Comparison of ENCODE assay signal across 12 cellular contexts in genomic region chr15:99443056-99443756, GRCh38.
A peak's percentile ranks its signal among the peaks of the same experiment; 100 is the strongest.
DNase-seq lines count a peak whose midpoint lies in the region; ATAC-seq, FAIRE-seq and TF ChIP-seq lines count a peak whose summit lies in the region.
"Had no signal": no experiment of that assay in that cellular context is flagged by ENCODE, and none has a peak within 500 bp of the region (broad histone marks: within the 10 kb centered on the region; RNA-seq: fewer than 3 reads in every experiment).

No MANE protein-coding gene starts in this region.

- intact Hi-C loops in endothelial cell of umbilical vein (cut with micrococcal nuclease): no loop called here
- intact Hi-C loops in upper lobe of right lung (cut with DNase I): no loop called here

- FAIRE-seq in endothelial cell of umbilical vein (lab: Jason Lieb, UNC): no peak
- FAIRE-seq in RCC 7860 (lab: Jason Lieb, UNC): no peak

- no peak overlapping the region for H3K4me3 Mint-ChIP-seq in activated naive CD4-positive, alpha-beta T cell treated with anti-CD3 and anti-CD28 coated beads, Interleukin-2, amount 10 ng/mL, durations not matched to agents 7 days and 5 days
- peak overlapping the region in 7 of 8 donors; percentile 36 to 80 (median 70) for H3K4me3 Mint-ChIP-seq in naive B cell

- H3K9me3 ChIP-seq in endothelial cell of umbilical vein (replicated peaks; ENCODE audit: control insufficient read depth, insufficient read depth, low read length) (no peaks in the 10 kb centered on the region), upper lobe of right lung (no peaks in the 10 kb centered on the region)

- H3K27ac ChIP-seq in endothelial cell of umbilical vein (ENCODE audit: insufficient read depth, low read depth, low read length) (no peak overlapping the region), upper lobe of right lung (peak overlapping the region; percentile 65)

- TF ChIP-seq CTCF in endothelial cell of umbilical vein (IDR thresholded peaks at IDR 0.05; ENCODE audit: extremely low read depth in 1 of 2, insufficient read depth in 1 of 2, low read depth in 1 of 2, low read length in 2 of 2): no peak
- no peak for TF ChIP-seq CTCF in upper lobe of right lung (IDR thresholded peaks at IDR 0.05)

- H3K27ac Mint-ChIP-seq in activated naive CD4-positive, alpha-beta T cell treated with anti-CD3 and anti-CD28 coated beads, Interleukin-2, amount 10 ng/mL, durations not matched to agents 7 days and 5 days: peak overlapping the region; percentile 5
- peak overlapping the region in 2 of 6 donors; percentile 24 to 26 for H3K27ac Mint-ChIP-seq in naive B cell

- no peak overlapping the region for H3K9ac ChIP-seq in endothelial cell of umbilical vein (replicated peaks; ENCODE audit: extremely low read depth, insufficient read depth, low read length)

- H2AFZ ChIP-seq in endothelial cell of umbilical vein (ENCODE audit: low read depth, low read length): peak overlapping the region; percentile 92

- H3K27me3 ChIP-seq in endothelial cell of umbilical vein (ENCODE audit: control insufficient read depth in 2 of 2, insufficient read depth in 2 of 2, low read length in 2 of 2): no peaks in the 10 kb centered on the region
- no peaks in the 10 kb centered on the region for H3K27me3 ChIP-seq in upper lobe of right lung

- no peaks in the 10 kb centered on the region for H3K9me1 ChIP-seq in endothelial cell of umbilical vein (replicated peaks; ENCODE audit: control insufficient read depth, extremely low read depth, insufficient read depth, low read length)

- POLR2A ChIA-PET in endothelial cell of umbilical vein (lab: Charles Lee): no interaction called here

- no peaks in the 10 kb centered on the region for H3K36me3 Mint-ChIP-seq in activated naive CD4-positive, alpha-beta T cell treated with anti-CD3 and anti-CD28 coated beads, Interleukin-2, amount 10 ng/mL, durations not matched to agents 7 days and 5 days
- H3K36me3 Mint-ChIP-seq in naive B cell: no peaks in the 10 kb centered on the region

- peak overlapping the region; percentile 69 for H3K4me2 ChIP-seq in endothelial cell of umbilical vein (ENCODE audit: insufficient read depth, low read length)

- H4K20me1 ChIP-seq in endothelial cell of umbilical vein (replicated peaks; ENCODE audit: control insufficient read depth, extremely low read depth, insufficient read depth, low read length): no peaks in the 10 kb centered on the region

- peaks cover 48% of the 10 kb centered on the region for H3K4me1 Mint-ChIP-seq in activated naive CD4-positive, alpha-beta T cell treated with anti-CD3 and anti-CD28 coated beads, Interleukin-2, amount 10 ng/mL, durations not matched to agents 7 days and 5 days
- peaks cover 30 to 63% (median 47%) of the 10 kb centered on the region in 3 donors for H3K4me1 Mint-ChIP-seq in naive B cell

- dilution Hi-C loops in endothelial cell of umbilical vein (cut with MboI; ENCODE audit: extremely low pct_ligation_motif_present, low sequenced_read_pairs): no loop called here

- peak; percentile 14 for DNase-seq in activated naive CD4-positive, alpha-beta T cell treated with anti-CD3 and anti-CD28 coated beads, Interleukin-2, amount 10 ng/mL, durations not matched to agents 7 days and 5 days
- DNase-seq in activated naive CD4-positive, alpha-beta T cell (lab: John Stamatoyannopoulos, UW): no peak
- DNase-seq in endothelial cell of umbilical vein (ENCODE audit: low read depth, low spot score) (no peak), naive B cell (no peak), upper lobe of right lung (peak; percentile 34), DMS 273 (lab: John Stamatoyannopoulos, UW; ENCODE audit: unreplicated experiment) (no peak), RCC 7860 (ENCODE audit: low spot score) (no peak), SW480 (ENCODE audit: low spot score) (no peak)
- DNase-seq: activated CD4-positive, CD25-positive, alpha-beta regulatory T cell treated with anti-CD3 and anti-CD28 coated beads, Interleukin-2, amount 50 U/mL, for 72 hours; anterior cingulate cortex; midbrain; NCI-H1694 treated with DMSO at 0.1 percent for 48 hours had no signal

- CTCF ChIA-PET in activated naive CD4-positive, alpha-beta T cell treated with anti-CD3 and anti-CD28 coated beads, Interleukin-2, amount 10 ng/mL, durations not matched to agents 7 days and 5 days (lab: Charles Lee): no interaction called here
- CTCF ChIA-PET in endothelial cell of umbilical vein (lab: Charles Lee): interaction anchor here (1.7 to 1.8 kb wide), 3 partner anchors 8 to 261 kb away, joined by 5 to 11 read pairs (median 8); no protein-coding TSS in a partner anchor

- no TSS peak for BruUV-seq in endothelial cell of umbilical vein (replicated peaks; lab: Mats Ljungman, UMichigan)

- H3K4me1 ChIP-seq in endothelial cell of umbilical vein (ENCODE audit: control insufficient read depth, extremely low read depth, insufficient read depth, low read length) (peaks cover 21% of the 10 kb centered on the region), upper lobe of right lung (peaks cover 22% of the 10 kb centered on the region)

- H3K36me3 ChIP-seq in endothelial cell of umbilical vein (ENCODE audit: control insufficient read depth in 2 of 2, extremely low read depth in 1 of 2, insufficient read depth in 2 of 2, low read length in 2 of 2) (no peaks in the 10 kb centered on the region), upper lobe of right lung (no peaks in the 10 kb centered on the region)

- no peak for TF ChIP-seq POLR2A in endothelial cell of umbilical vein (IDR thresholded peaks at IDR 0.05; ENCODE audit: low read depth, low read length)

- ATAC-seq in naive B cell (ENCODE audit: low read depth in 2 of 2): no peak
- ATAC-seq in upper lobe of right lung: no peak

- H3K27me3 Mint-ChIP-seq in activated naive CD4-positive, alpha-beta T cell treated with anti-CD3 and anti-CD28 coated beads, Interleukin-2, amount 10 ng/mL, durations not matched to agents 7 days and 5 days: peaks cover 65% of the 10 kb centered on the region
- H3K27me3 Mint-ChIP-seq in naive B cell: no peaks in the 10 kb centered on the region

- H3K79me2 ChIP-seq in endothelial cell of umbilical vein (ENCODE audit: control insufficient read depth, insufficient read depth, low read length): no peaks in the 10 kb centered on the region

- H3K9me3 Mint-ChIP-seq in activated naive CD4-positive, alpha-beta T cell treated with anti-CD3 and anti-CD28 coated beads, Interleukin-2, amount 10 ng/mL, durations not matched to agents 7 days and 5 days: no peaks in the 10 kb centered on the region
- no peaks in the 10 kb centered on the region for H3K9me3 Mint-ChIP-seq in naive B cell

- H3K4me3 ChIP-seq in endothelial cell of umbilical vein (replicated peaks in 1 of 3; ENCODE audit: insufficient read depth in 1 of 3, low read depth in 1 of 3, low read length in 3 of 3): no peak overlapping the region
- H3K4me3 ChIP-seq in upper lobe of right lung: no peak overlapping the region

TF ChIP-seq in endothelial cell of umbilical vein, 7 proteins besides CTCF, POLR2A, EP300 and RAD21:
- TF ChIP-seq GATA2 (IDR thresholded peaks at IDR 0.05; ENCODE audit: insufficient read depth, insufficient read length, low read depth, low read length): no peak
- TF ChIP-seq FOS (IDR thresholded peaks at IDR 0.05; ENCODE audit: borderline replicate concordance, insufficient read depth, low read length): no peak
- TF ChIP-seq MAX (IDR thresholded peaks at IDR 0.05; ENCODE audit: insufficient read depth, insufficient read length): no peak
- no peak for TF ChIP-seq POLR2AphosphoS5 (IDR thresholded peaks at IDR 0.05; ENCODE audit: insufficient read depth, low read depth, low read length)
- no peak for TF ChIP-seq EZH2 (IDR thresholded peaks at IDR 0.05; ENCODE audit: borderline replicate concordance, low read depth, low read length, severe bottlenecking)
- TF ChIP-seq MYC (IDR thresholded peaks at IDR 0.05; ENCODE audit: low read depth, low read length): no peak
- TF ChIP-seq JUN (IDR thresholded peaks at IDR 0.05; ENCODE audit: borderline replicate concordance, insufficient read depth, insufficient read length, low read depth): no peak

Comparison
In these comparisons a context has a peak if more than half of its experiments do, and no peak if none do; other contexts are left out.
1. DNase-seq: peak in activated naive CD4-positive, alpha-beta T cell treated with anti-CD3 and anti-CD28 coated beads, Interleukin-2, amount 10 ng/mL, durations not matched to agents 7 days and 5 days (single experiment) and upper lobe of right lung (single experiment); none in activated naive CD4-positive, alpha-beta T cell (0 of 4), endothelial cell of umbilical vein (single experiment), naive B cell (single experiment), DMS 273 (single experiment), RCC 7860 (single experiment) and SW480 (single experiment).